In the genomic region with DNA sequence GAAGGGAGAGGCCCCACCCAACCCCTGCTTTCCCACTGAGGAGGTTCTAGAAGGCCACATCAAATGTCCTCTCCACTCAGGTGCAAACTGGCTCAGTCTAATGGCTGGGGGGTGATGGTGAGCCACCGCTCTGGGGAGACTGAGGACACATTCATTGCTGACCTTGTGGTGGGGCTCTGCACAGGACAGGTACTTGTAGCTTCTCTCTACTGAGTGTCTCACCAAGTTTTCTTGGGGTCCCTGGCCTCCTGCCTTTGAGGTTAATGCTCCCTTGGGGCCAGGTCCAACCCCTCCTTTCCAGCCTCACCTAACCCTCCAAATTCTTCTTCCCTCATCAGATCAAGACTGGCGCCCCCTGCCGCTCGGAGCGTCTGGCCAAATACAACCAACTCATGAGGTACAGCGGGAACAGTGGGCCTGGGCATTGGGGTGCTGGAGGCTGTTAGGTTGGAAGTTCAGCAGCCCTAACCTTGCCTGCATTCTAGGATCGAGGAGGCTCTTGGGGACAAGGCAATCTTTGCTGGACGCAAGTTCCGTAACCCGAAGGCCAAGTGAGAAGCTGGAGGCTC, we compare ENCODE assay signal across 11 cellular contexts. TPM values are rescaled to one million over a fixed set of nuclear protein-coding genes. Genes with fewer than 3 reads are reported as not detected.
A peak's percentile ranks its signal among the peaks of the same experiment; 100 is the strongest.
DNase-seq lines count a peak whose midpoint lies in the region; ATAC-seq, FAIRE-seq and TF ChIP-seq lines count a peak whose summit lies in the region.
"Had no signal": no experiment of that assay in that cellular context is flagged by ENCODE, and none has a peak within 500 bp of the region (broad histone marks: within the 10 kb centered on the region; RNA-seq: fewer than 3 reads in every experiment).

No MANE protein-coding gene starts in this region.

- H3K36me3 ChIP-seq in cardiac muscle cell, result peaks cover 33% of the 10 kb centered on the region

- POLR2A ChIA-PET in activated CD4-positive, alpha-beta memory T cell treated with anti-CD3 and anti-CD28 coated beads, Interleukin-2, amount 10 ng/mL, durations not matched to agents 7 days and 5 days (lab: Charles Lee), result interaction anchor here (13.3 to 20.7 kb wide), 2 partner anchors 12 to 15 kb away, joined by 229 to 711 read pairs; a partner anchor contains a TSS

- H3K9me3 ChIP-seq in cardiac muscle cell (ENCODE audit: low read depth), result no peaks in the 10 kb centered on the region

- H3K9me3 Mint-ChIP-seq in activated CD4-positive, alpha-beta memory T cell treated with anti-CD3 and anti-CD28 coated beads, Interleukin-2, amount 10 ng/mL, durations not matched to agents 7 days and 5 days, result no peaks in the 10 kb centered on the region
- no peaks in the 10 kb centered on the region for H3K9me3 Mint-ChIP-seq in stimulated activated naive CD8-positive, alpha-beta T cell treated with anti-CD3 and anti-CD28 coated beads, Interleukin-15, amount 100 ng/mL, for 72 hours

- H3K4me1 ChIP-seq in cardiac muscle cell (ENCODE audit: low read depth), result peaks cover 29% of the 10 kb centered on the region

- FAIRE-seq in RCC 7860 (lab: Jason Lieb, UNC), result no peak

- H3K4me3 ChIP-seq in cardiac muscle cell, result no peak overlapping the region
- H3K4me3 ChIP-seq in fibroblast of mammary gland (ENCODE audit: control insufficient read depth, low read depth, low read length), result no peak overlapping the region
- H3K4me3 ChIP-seq: SK-N-MC had no signal

- CTCF ChIA-PET in activated CD4-positive, alpha-beta memory T cell treated with anti-CD3 and anti-CD28 coated beads, Interleukin-2, amount 10 ng/mL, durations not matched to agents 7 days and 5 days (lab: Charles Lee), result interaction anchor here (0.7 to 4.2 kb wide), 4 partner anchors 8 to 119 kb away, joined by 3 to 17 read pairs (median 4); a partner anchor contains a TSS

- peak overlapping the region; percentile 72 for H3K27ac ChIP-seq in cardiac muscle cell
- H3K27ac ChIP-seq: SK-N-MC had no signal

- peak in 1 of 2 donors; percentile 41 for DNase-seq in cardiac muscle cell (ENCODE audit: low read depth in 1 of 2, low spot score in 1 of 2)
- no peak for DNase-seq in Right ventricle myocardium inferior (ENCODE audit: missing footprints)
- DNase-seq in activated CD4-positive, alpha-beta memory T cell treated with anti-CD3 and anti-CD28 coated beads, Interleukin-2, amount 10 ng/mL, durations not matched to agents 7 days and 5 days, result peak; percentile 60
- no peak for DNase-seq in fibroblast of mammary gland (ENCODE audit: low read depth)
- peak in 1 of 2 donors; percentile 29 for DNase-seq in stimulated activated naive CD8-positive, alpha-beta T cell treated with anti-CD3 and anti-CD28 coated beads, Interleukin-15, amount 100 ng/mL, for 72 hours
- DNase-seq in NCI-H2107 (lab: John Stamatoyannopoulos, UW), result no peak
- no peak for DNase-seq in RCC 7860 (ENCODE audit: low spot score)
- DNase-seq: amniotic stem cell, MV-4-11 had no signal

- H3K4me3 Mint-ChIP-seq in activated CD4-positive, alpha-beta memory T cell treated with anti-CD3 and anti-CD28 coated beads, Interleukin-2, amount 10 ng/mL, durations not matched to agents 7 days and 5 days, result no peak overlapping the region
- H3K4me3 Mint-ChIP-seq in stimulated activated naive CD8-positive, alpha-beta T cell treated with anti-CD3 and anti-CD28 coated beads, Interleukin-15, amount 100 ng/mL, for 72 hours, result no peak overlapping the region

- H3K27ac Mint-ChIP-seq in activated CD4-positive, alpha-beta memory T cell treated with anti-CD3 and anti-CD28 coated beads, Interleukin-2, amount 10 ng/mL, durations not matched to agents 7 days and 5 days, result no peak overlapping the region
- H3K27ac Mint-ChIP-seq in stimulated activated naive CD8-positive, alpha-beta T cell treated with anti-CD3 and anti-CD28 coated beads, Interleukin-15, amount 100 ng/mL, for 72 hours, result no peak overlapping the region

- H3K27me3 Mint-ChIP-seq in activated CD4-positive, alpha-beta memory T cell treated with anti-CD3 and anti-CD28 coated beads, Interleukin-2, amount 10 ng/mL, durations not matched to agents 7 days and 5 days, result no peaks in the 10 kb centered on the region
- no peaks in the 10 kb centered on the region for H3K27me3 Mint-ChIP-seq in stimulated activated naive CD8-positive, alpha-beta T cell treated with anti-CD3 and anti-CD28 coated beads, Interleukin-15, amount 100 ng/mL, for 72 hours

- intact Hi-C loops in Right ventricle myocardium inferior (cut with DNase I), result no loop called here

- peak; percentile 35 for TF ChIP-seq CTCF in cardiac muscle cell (IDR thresholded peaks at IDR 0.05; ENCODE audit: low read depth, low read length)
- TF ChIP-seq CTCF in fibroblast of mammary gland (conservative IDR thresholded peaks at IDR 0.05; ENCODE audit: control insufficient read depth, insufficient read depth, low read depth, low read length), result peak; percentile 33

- no peaks in the 10 kb centered on the region for H3K27me3 ChIP-seq in cardiac muscle cell

- ATAC-seq in Right ventricle myocardium inferior (no peak), GM18498 (IDR thresholded peaks at IDR 0.05; ENCODE audit: unreplicated experiment) (no peak)
- ATAC-seq in stimulated activated naive CD8-positive, alpha-beta T cell treated with anti-CD3 and anti-CD28 coated beads, Interleukin-15, amount 100 ng/mL, for 72 hours, result peak; percentile 41

- peaks cover 8% of the 10 kb centered on the region for H3K4me1 Mint-ChIP-seq in activated CD4-positive, alpha-beta memory T cell treated with anti-CD3 and anti-CD28 coated beads, Interleukin-2, amount 10 ng/mL, durations not matched to agents 7 days and 5 days
- peaks cover 17% of the 10 kb centered on the region for H3K4me1 Mint-ChIP-seq in stimulated activated naive CD8-positive, alpha-beta T cell treated with anti-CD3 and anti-CD28 coated beads, Interleukin-15, amount 100 ng/mL, for 72 hours

- peaks cover 22% of the 10 kb centered on the region for H3K36me3 Mint-ChIP-seq in activated CD4-positive, alpha-beta memory T cell treated with anti-CD3 and anti-CD28 coated beads, Interleukin-2, amount 10 ng/mL, durations not matched to agents 7 days and 5 days (ENCODE audit: low read depth)

RNA-seq across cellular contexts. Expression of a gene that starts 5.7 kb away (rescaled TPM):
- total RNA-seq in cardiac muscle cell, result 595 and 1,068 TPM in 2 replicates
- 955 and 1,853 TPM in 2 replicates for polyA plus RNA-seq in cardiac muscle cell
- 549 TPM for total RNA-seq in Right ventricle myocardium inferior
- total RNA-seq in activated CD4-positive, alpha-beta memory T cell treated with anti-CD3 and anti-CD28 coated beads, Interleukin-2, amount 10 ng/mL, durations not matched to agents 7 days and 5 days, result 10 to 100 TPM; 26.8 to 33.0 TPM

RNA-seq across cellular contexts. Expression of a gene that starts 8.2 kb away (rescaled TPM):
- 1,337 and 2,688 TPM in 2 replicates for total RNA-seq in cardiac muscle cell
- polyA plus RNA-seq in cardiac muscle cell, result 1,185 and 1,476 TPM in 2 replicates
- 218 TPM for total RNA-seq in Right ventricle myocardium inferior
- total RNA-seq in activated CD4-positive, alpha-beta memory T cell treated with anti-CD3 and anti-CD28 coated beads, Interleukin-2, amount 10 ng/mL, durations not matched to agents 7 days and 5 days, result 1,000 to 10,000 TPM; 2,149 to 2,220 TPM

RNA-seq across cellular contexts. Expression of a gene that starts 11.0 kb away (rescaled TPM):
- 199 and 227 TPM in 2 replicates for total RNA-seq in cardiac muscle cell
- 394 and 399 TPM in 2 replicates for polyA plus RNA-seq in cardiac muscle cell
- 166 TPM for total RNA-seq in Right ventricle myocardium inferior
- 10 to 100 TPM; 53.0 to 58.2 TPM for total RNA-seq in activated CD4-positive, alpha-beta memory T cell treated with anti-CD3 and anti-CD28 coated beads, Interleukin-2, amount 10 ng/mL, durations not matched to agents 7 days and 5 days

RNA-seq across cellular contexts. Expression of a gene that starts 16.5 kb away (rescaled TPM):
- 67.4 and 73.4 TPM in 2 replicates for total RNA-seq in cardiac muscle cell
- polyA plus RNA-seq in cardiac muscle cell, result 71.4 and 77.1 TPM in 2 replicates
- total RNA-seq in Right ventricle myocardium inferior, result 91.8 TPM
- total RNA-seq in activated CD4-positive, alpha-beta memory T cell treated with anti-CD3 and anti-CD28 coated beads, Interleukin-2, amount 10 ng/mL, durations not matched to agents 7 days and 5 days, result 100 to 1,000 TPM; 249 to 261 TPM

RNA-seq across cellular contexts. Expression of a gene that starts 16.7 kb away (rescaled TPM):
- total RNA-seq in cardiac muscle cell, result 118 and 127 TPM in 2 replicates
- 223 and 229 TPM in 2 replicates for polyA plus RNA-seq in cardiac muscle cell
- total RNA-seq in Right ventricle myocardium inferior, result 199 TPM
- total RNA-seq in activated CD4-positive, alpha-beta memory T cell treated with anti-CD3 and anti-CD28 coated beads, Interleukin-2, amount 10 ng/mL, durations not matched to agents 7 days and 5 days, result 10 to 100 TPM; 62.8 to 71.0 TPM

Comparison
In these comparisons a context has a peak if more than half of its experiments do, and no peak if none do; other contexts are left out.
1. RNA of a gene that starts 5.7 kb away (total RNA-seq): 595 to 1,068 TPM in cardiac muscle cell and 549 TPM in Right ventricle myocardium inferior (single experiment); 26.8 to 33.0 TPM in activated CD4-positive, alpha-beta memory T cell treated with anti-CD3 and anti-CD28 coated beads, Interleukin-2, amount 10 ng/mL, durations not matched to agents 7 days and 5 days; every median in the first group is over 10 times any median in the second.